In the genomic region with DNA sequence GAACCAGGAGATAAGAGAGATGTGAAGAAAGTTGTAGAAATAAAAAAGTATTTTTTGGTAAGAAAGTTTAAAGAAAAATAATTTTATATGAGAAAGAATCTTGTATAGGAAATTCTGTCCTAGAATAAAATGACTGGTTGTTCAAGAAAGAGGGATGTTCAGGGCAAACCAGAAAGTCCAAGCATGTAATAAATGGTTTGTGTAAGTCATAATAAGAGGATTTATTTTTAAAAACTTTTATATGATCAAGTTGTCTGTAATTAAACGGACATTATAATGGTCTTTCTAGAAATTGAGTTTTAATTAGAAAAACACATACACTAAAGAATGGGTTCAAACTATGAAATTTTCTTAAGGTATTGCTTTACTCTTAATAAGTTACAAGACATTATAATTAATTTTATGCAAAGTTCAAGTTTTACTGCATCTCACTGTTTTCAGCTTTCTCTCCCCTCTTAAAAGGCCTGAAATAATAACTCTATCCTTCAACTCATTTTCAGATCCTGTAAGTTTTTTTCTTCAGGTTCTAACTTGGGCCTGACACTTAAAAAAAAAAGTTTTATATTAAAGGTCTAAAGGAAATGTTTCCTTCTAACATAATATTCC, we compare ENCODE assay signal across 1 cellular context.
TF ChIP-seq lines count a peak whose summit lies in the region.

No MANE protein-coding gene starts in this region.

TF ChIP-seq in HepG2, 621 proteins besides CTCF, POLR2A, EP300 and RAD21 (continued from another document):
- TF ChIP-seq, protein P1, sequence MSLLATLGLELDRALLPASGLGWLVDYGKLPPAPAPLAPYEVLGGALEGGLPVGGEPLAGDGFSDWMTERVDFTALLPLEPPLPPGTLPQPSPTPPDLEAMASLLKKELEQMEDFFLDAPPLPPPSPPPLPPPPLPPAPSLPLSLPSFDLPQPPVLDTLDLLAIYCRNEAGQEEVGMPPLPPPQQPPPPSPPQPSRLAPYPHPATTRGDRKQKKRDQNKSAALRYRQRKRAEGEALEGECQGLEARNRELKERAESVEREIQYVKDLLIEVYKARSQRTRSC (CRISPR knock-in tag; IDR thresholded peaks at IDR 0.05; ENCODE audit: low read depth), result no peak
TF ChIP-seq in HepG2: peak in this region for 1.
